Comparison of ENCODE assay signal across 1 cellular context in the genomic region with DNA sequence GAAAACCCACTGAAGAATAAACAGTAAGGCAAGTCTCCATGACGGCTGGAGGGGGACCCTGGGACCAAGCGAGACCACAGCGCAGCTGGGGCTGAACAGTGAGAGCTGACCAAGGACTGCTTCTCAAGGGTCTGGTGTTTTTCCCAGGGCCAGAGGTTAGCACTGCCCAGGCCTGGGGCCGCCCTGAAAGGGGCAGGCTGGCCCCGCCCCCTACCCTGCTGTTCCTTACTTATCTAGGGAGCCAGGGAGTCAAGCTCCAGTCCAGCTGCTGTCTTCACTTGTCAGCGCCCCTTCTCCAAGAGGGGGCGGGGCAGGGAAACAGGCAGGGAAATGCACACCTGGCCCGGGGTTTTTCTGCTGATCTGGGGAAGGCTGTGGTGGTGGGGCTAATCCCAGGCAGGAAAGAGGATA.
TF ChIP-seq lines count a peak whose summit lies in the region.

No MANE protein-coding gene starts in this region.

TF ChIP-seq in HepG2, 621 proteins besides CTCF, POLR2A, EP300 and RAD21 (continued from another document):
- TF ChIP-seq, protein P1, sequence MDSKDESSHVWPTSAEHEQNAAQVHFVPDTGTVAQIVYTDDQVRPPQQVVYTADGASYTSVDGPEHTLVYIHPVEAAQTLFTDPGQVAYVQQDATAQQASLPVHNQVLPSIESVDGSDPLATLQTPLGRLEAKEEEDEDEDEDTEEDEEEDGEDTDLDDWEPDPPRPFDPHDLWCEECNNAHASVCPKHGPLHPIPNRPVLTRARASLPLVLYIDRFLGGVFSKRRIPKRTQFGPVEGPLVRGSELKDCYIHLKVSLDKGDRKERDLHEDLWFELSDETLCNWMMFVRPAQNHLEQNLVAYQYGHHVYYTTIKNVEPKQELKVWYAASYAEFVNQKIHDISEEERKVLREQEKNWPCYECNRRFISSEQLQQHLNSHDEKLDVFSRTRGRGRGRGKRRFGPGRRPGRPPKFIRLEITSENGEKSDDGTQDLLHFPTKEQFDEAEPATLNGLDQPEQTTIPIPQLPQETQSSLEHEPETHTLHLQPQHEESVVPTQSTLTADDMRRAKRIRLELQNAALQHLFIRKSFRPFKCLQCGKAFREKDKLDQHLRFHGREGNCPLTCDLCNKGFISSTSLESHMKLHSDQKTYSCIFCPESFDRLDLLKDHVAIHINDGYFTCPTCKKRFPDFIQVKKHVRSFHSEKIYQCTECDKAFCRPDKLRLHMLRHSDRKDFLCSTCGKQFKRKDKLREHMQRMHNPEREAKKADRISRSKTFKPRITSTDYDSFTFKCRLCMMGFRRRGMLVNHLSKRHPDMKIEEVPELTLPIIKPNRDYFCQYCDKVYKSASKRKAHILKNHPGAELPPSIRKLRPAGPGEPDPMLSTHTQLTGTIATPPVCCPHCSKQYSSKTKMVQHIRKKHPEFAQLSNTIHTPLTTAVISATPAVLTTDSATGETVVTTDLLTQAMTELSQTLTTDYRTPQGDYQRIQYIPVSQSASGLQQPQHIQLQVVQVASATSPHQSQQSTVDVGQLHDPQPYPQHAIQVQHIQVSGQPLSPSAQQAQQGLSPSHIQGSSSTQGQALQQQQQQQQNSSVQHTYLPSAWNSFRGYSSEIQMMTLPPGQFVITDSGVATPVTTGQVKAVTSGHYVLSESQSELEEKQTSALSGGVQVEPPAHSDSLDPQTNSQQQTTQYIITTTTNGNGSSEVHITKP (CRISPR knock-in tag; IDR thresholded peaks at IDR 0.05; ENCODE audit: low read depth) = no peak
- TF ChIP-seq ZFP62 (CRISPR knock-in tag; IDR thresholded peaks at IDR 0.05) = no peak
